14 cellular contexts compared by ENCODE assay signal in genomic region chr2:241154915-241155314, GRCh38. TPM values are rescaled to one million over a fixed set of nuclear protein-coding genes. Genes with fewer than 3 reads are reported as not detected.
DNase-seq lines count a peak whose midpoint lies in the region; ATAC-seq and TF ChIP-seq lines count a peak whose summit lies in the region.
"Had no signal": no experiment of that assay in that cellular context is flagged by ENCODE, and none has a peak within 500 bp of the region (broad histone marks: within the 10 kb centered on the region; RNA-seq: fewer than 3 reads in every experiment).

No MANE protein-coding gene starts in this region.

- no peak for ATAC-seq in stimulated activated naive B cell treated with anti-CD40 and anti-IgM and Interleukin-4, amounts not matched to agents 10 μg/mL and 1 μg/mL and 100 μg/mL, for 72 hours (replicated peaks)
- ATAC-seq in GM18502 (IDR thresholded peaks at IDR 0.05; ENCODE audit: poor library complexity, unreplicated experiment): no peak

- no peak for TF ChIP-seq POLR2A in ovary (IDR thresholded peaks at IDR 0.05)

- no peak overlapping the region for H3K4me3 Mint-ChIP-seq in activated naive CD4-positive, alpha-beta T cell treated with anti-CD3 and anti-CD28 coated beads, Interleukin-2, amount 10 ng/mL, durations not matched to agents 7 days and 5 days
- no peak overlapping the region for H3K4me3 Mint-ChIP-seq in stimulated activated naive B cell treated with anti-CD40 and anti-IgM and Interleukin-4, amounts not matched to agents 10 μg/mL and 1 μg/mL and 100 μg/mL, for 72 hours
- H3K4me3 Mint-ChIP-seq: central memory CD8-positive, alpha-beta T cell had no signal

- H3K36me3 Mint-ChIP-seq in activated naive CD4-positive, alpha-beta T cell treated with anti-CD3 and anti-CD28 coated beads, Interleukin-2, amount 10 ng/mL, durations not matched to agents 7 days and 5 days: peaks cover 36% of the 10 kb centered on the region
- H3K36me3 Mint-ChIP-seq in stimulated activated naive B cell treated with anti-CD40 and anti-IgM and Interleukin-4, amounts not matched to agents 10 μg/mL and 1 μg/mL and 100 μg/mL, for 72 hours: peaks cover 38 to 46% of the 10 kb centered on the region in 2 donors

- H3K9me3 Mint-ChIP-seq in activated naive CD4-positive, alpha-beta T cell treated with anti-CD3 and anti-CD28 coated beads, Interleukin-2, amount 10 ng/mL, durations not matched to agents 7 days and 5 days: no peaks in the 10 kb centered on the region
- no peaks in the 10 kb centered on the region for H3K9me3 Mint-ChIP-seq in stimulated activated naive B cell treated with anti-CD40 and anti-IgM and Interleukin-4, amounts not matched to agents 10 μg/mL and 1 μg/mL and 100 μg/mL, for 72 hours
- H3K9me3 Mint-ChIP-seq: central memory CD8-positive, alpha-beta T cell had no signal

- CTCF ChIA-PET in activated naive CD4-positive, alpha-beta T cell treated with anti-CD3 and anti-CD28 coated beads, Interleukin-2, amount 10 ng/mL, durations not matched to agents 7 days and 5 days (lab: Charles Lee): interaction anchor here (0.5 kb wide), 1 partner anchor 576 kb away, joined by 3 read pairs; no protein-coding TSS in a partner anchor

- no peaks in the 10 kb centered on the region for H3K9me3 ChIP-seq in ovary
- H3K9me3 ChIP-seq: right atrium auricular region, tibial artery had no signal

- no peaks in the 10 kb centered on the region for H3K36me3 ChIP-seq in ovary

- peak; percentile 39 for DNase-seq in activated naive CD4-positive, alpha-beta T cell treated with Interleukin-2 at 50 U/mL for 16 hours
- no peak for DNase-seq in activated naive CD4-positive, alpha-beta T cell (lab: John Stamatoyannopoulos, UW)
- DNase-seq in activated naive CD4-positive, alpha-beta T cell treated with anti-CD3 and anti-CD28 coated beads, Interleukin-2, amount 10 ng/mL, durations not matched to agents 7 days and 5 days: no peak
- DNase-seq in nucleus accumbens (lab: John Stamatoyannopoulos, UW): peak in 37 of 56 donors; percentile 9 to 93 (median 49)
- no peak for DNase-seq in stimulated activated naive B cell treated with anti-CD40 and anti-IgM and Interleukin-4, amounts not matched to agents 10 μg/mL and 1 μg/mL and 100 μg/mL, for 72 hours
- DNase-seq in GM13977 (ENCODE audit: low spot score): no peak
- DNase-seq in ovary: no peak
- DNase-seq: activated effector memory CD4-positive, alpha-beta T cell treated with anti-CD3 and anti-CD28 coated beads, Interleukin-2, amount 50 U/mL, for 16 hours; NCI-H1048; NCI-H2227 treated with DMSO at 0.1 percent for 48 hours; tibial artery had no signal

- WGBS in ovary, 3 donors: 93 to 99% (median 99%) methylated on average over 4 of the region's 4 CpGs

- TF ChIP-seq CTCF in GM13977 (IDR thresholded peaks at IDR 0.05; ENCODE audit: extremely low read depth, insufficient read depth, missing control alignments): no peak
- no peak for TF ChIP-seq CTCF in ovary (IDR thresholded peaks at IDR 0.05)

- no peak overlapping the region for H3K4me3 ChIP-seq in ovary
- H3K4me3 ChIP-seq: right atrium auricular region, tibial artery had no signal

- TF ChIP-seq EP300 in ovary (IDR thresholded peaks at IDR 0.05): no peak

- in situ Hi-C loops in GM13977 (cut with MboI; ENCODE audit: low pct_unique_long_range_greater_than_20kb, low sequenced_read_pairs, unreplicated experiment): no loop called here

- no peaks in the 10 kb centered on the region for H3K4me1 ChIP-seq in ovary (ENCODE audit: insufficient read depth)

- H3K27me3 Mint-ChIP-seq in activated naive CD4-positive, alpha-beta T cell treated with anti-CD3 and anti-CD28 coated beads, Interleukin-2, amount 10 ng/mL, durations not matched to agents 7 days and 5 days: no peaks in the 10 kb centered on the region
- no peaks in the 10 kb centered on the region for H3K27me3 Mint-ChIP-seq in stimulated activated naive B cell treated with anti-CD40 and anti-IgM and Interleukin-4, amounts not matched to agents 10 μg/mL and 1 μg/mL and 100 μg/mL, for 72 hours
- H3K27me3 Mint-ChIP-seq: central memory CD8-positive, alpha-beta T cell had no signal

- intact Hi-C loops in ovary (cut with DNase I): no loop called here

- H3K27ac Mint-ChIP-seq in activated naive CD4-positive, alpha-beta T cell treated with anti-CD3 and anti-CD28 coated beads, Interleukin-2, amount 10 ng/mL, durations not matched to agents 7 days and 5 days: peak overlapping the region; percentile 39
- H3K27ac Mint-ChIP-seq in stimulated activated naive B cell treated with anti-CD40 and anti-IgM and Interleukin-4, amounts not matched to agents 10 μg/mL and 1 μg/mL and 100 μg/mL, for 72 hours: peak overlapping the region; percentile 14

- H3K27me3 ChIP-seq in ovary: no peaks in the 10 kb centered on the region
- H3K27me3 ChIP-seq: right atrium auricular region, tibial artery had no signal

- H3K4me1 Mint-ChIP-seq in activated naive CD4-positive, alpha-beta T cell treated with anti-CD3 and anti-CD28 coated beads, Interleukin-2, amount 10 ng/mL, durations not matched to agents 7 days and 5 days: peaks cover 33% of the 10 kb centered on the region
- H3K4me1 Mint-ChIP-seq in stimulated activated naive B cell treated with anti-CD40 and anti-IgM and Interleukin-4, amounts not matched to agents 10 μg/mL and 1 μg/mL and 100 μg/mL, for 72 hours: peaks cover 39 to 59% of the 10 kb centered on the region in 2 donors

- H3K27ac ChIP-seq in ovary: no peak overlapping the region
- H3K27ac ChIP-seq: right atrium auricular region, tibial artery had no signal

RNA-seq across cellular contexts. Expression of gene PPP1R7, which starts 4.6 kb away (rescaled TPM):
- 10 to 100 TPM; 21.9 to 55.3 (median 37.8) TPM for total RNA-seq in ovary
- 100 to 1,000 TPM in 1 of 2 donors, 10 to 100 TPM in 1; 56.0 to 120 TPM for polyA plus RNA-seq in ovary

RNA-seq across cellular contexts. Expression of gene PASK, which starts 5.6 kb away (rescaled TPM):
- 10 to 100 TPM in 2 of 7 donors, 1 to 10 TPM in 5; 2.4 to 13.4 (median 7.4) TPM for total RNA-seq in ovary
- 10 to 100 TPM in 1 of 2 donors, 1 to 10 TPM in 1; 2.9 to 12.8 TPM for polyA plus RNA-seq in ovary

RNA-seq across cellular contexts. Expression of gene ANO7, which starts 33.6 kb away (rescaled TPM):
- total RNA-seq in ovary: 1 to 10 TPM in 6 of 7 donors, under 1 TPM in 1; 0.92 to 6.5 (median 2.2) TPM
- polyA plus RNA-seq in ovary: 1 to 10 TPM in 1 of 2 donors, under 1 TPM in 1; 0.87 to 2.0 TPM

RNA-seq across cellular contexts. Expression of gene MTERF4, which starts 52.8 kb away (rescaled TPM):
- total RNA-seq in ovary: 10 to 100 TPM; 24.8 to 45.7 (median 35.7) TPM
- polyA plus RNA-seq in ovary: 10 to 100 TPM; 41.6 to 60.7 TPM

Comparison
In these comparisons a context has a peak if more than half of its experiments do, and no peak if none do; other contexts are left out.
1. DNase-seq: peak in activated naive CD4-positive, alpha-beta T cell treated with Interleukin-2 at 50 U/mL for 16 hours (single experiment) and nucleus accumbens (37 of 56); none in activated naive CD4-positive, alpha-beta T cell (0 of 4), activated naive CD4-positive, alpha-beta T cell treated with anti-CD3 and anti-CD28 coated beads, Interleukin-2, amount 10 ng/mL, durations not matched to agents 7 days and 5 days (single experiment), stimulated activated naive B cell treated with anti-CD40 and anti-IgM and Interleukin-4, amounts not matched to agents 10 μg/mL and 1 μg/mL and 100 μg/mL, for 72 hours (single experiment), GM13977 (single experiment) and ovary (0 of 5).